20 cellular contexts compared by ENCODE assay signal in genomic region chr13:66748712-66749111, GRCh38.
A peak's percentile ranks its signal among the peaks of the same experiment; 100 is the strongest.
DNase-seq lines count a peak whose midpoint lies in the region; ATAC-seq and TF ChIP-seq lines count a peak whose summit lies in the region.
"Had no signal": no experiment of that assay in that cellular context is flagged by ENCODE, and none has a peak within 500 bp of the region (broad histone marks: within the 10 kb centered on the region; RNA-seq: fewer than 3 reads in every experiment).

No MANE protein-coding gene starts in this region.

- H3K36me3 ChIP-seq in mammary epithelial cell (ENCODE audit: insufficient read depth, low read length) (no peaks in the 10 kb centered on the region), breast epithelium (no peaks in the 10 kb centered on the region), SU-DHL-6 (ENCODE audit: low read length) (peaks cover 5% of the 10 kb centered on the region; the same call in 1 of the 2 replicates)

- H3K9ac ChIP-seq in mammary epithelial cell (ENCODE audit: insufficient read depth, low read length) (no peak overlapping the region), SU-DHL-6 (ENCODE audit: low read length) (no peak overlapping the region)
- H3K9ac ChIP-seq: KMS-11 had no signal

- dilution Hi-C loops in mammary epithelial cell (cut with HindIII; ENCODE audit: low sequenced_read_pairs), result no loop called here

- no peaks in the 10 kb centered on the region for H3F3A ChIP-seq in SU-DHL-6 (ENCODE audit: insufficient read depth)

- DNase-seq in mammary epithelial cell (peak; percentile 45), breast epithelium (ENCODE audit: low spot score in 2 of 2) (no peak), kidney tubule cell (ENCODE audit: low spot score) (peak; percentile 49), NCI-H69 (lab: John Stamatoyannopoulos, UW) (no peak), HFFc6 (no peak)
- peak; percentile 6 for DNase-seq in stimulated activated naive CD8-positive, alpha-beta T cell treated with anti-CD3 and anti-CD28 coated beads, Interleukin-15, Interleukin-2, amounts not matched to agents 100 U/mL and 50 U/mL, for 24 hours
- DNase-seq: ACHN, AML-193, COR-L47, DMS153, H7, NCI-H1048, NCI-H146, NCI-H2081 treated with DMSO at 0.1 percent for 48 hours, NCI-H510A had no signal

- H3K27ac ChIP-seq in mammary epithelial cell (ENCODE audit: insufficient read depth, low read depth, low read length) (no peak overlapping the region), breast epithelium (no peak overlapping the region), SU-DHL-6 (ENCODE audit: low read depth, low read length) (no peak overlapping the region)
- H3K27ac ChIP-seq: KMS-11 had no signal

- intact Hi-C loops in mammary epithelial cell (cut with micrococcal nuclease) (no loop called here), breast epithelium (cut with DNase I; ENCODE audit: low total_unique reads) (no loop called here)

- H4K20me1 ChIP-seq in mammary epithelial cell (ENCODE audit: insufficient read depth, low read length) (no peaks in the 10 kb centered on the region), SU-DHL-6 (ENCODE audit: low read depth, low read length) (no peaks in the 10 kb centered on the region)

- CTCF ChIA-PET in mammary epithelial cell (lab: Charles Lee; ENCODE audit: low non-redundant PET), result no interaction called here

- H3K4me2 ChIP-seq in mammary epithelial cell (ENCODE audit: insufficient read depth, low read depth, low read length) (no peak overlapping the region), SU-DHL-6 (ENCODE audit: low read depth, low read length, poor library complexity, severe bottlenecking) (no peak overlapping the region)
- H3K4me2 ChIP-seq: KMS-11 had no signal

- TF ChIP-seq CTCF in mammary epithelial cell (conservative IDR thresholded peaks at IDR 0.05 in 1 of 2, IDR thresholded peaks at IDR 0.05 in 1 of 2; ENCODE audit: extremely low read depth in 1 of 2, insufficient read depth in 1 of 2, low read depth in 1 of 2, low read length in 2 of 2) (no peak), breast epithelium (IDR thresholded peaks at IDR 0.05) (no peak), SU-DHL-6 (IDR thresholded peaks at IDR 0.05; ENCODE audit: insufficient read depth, low read length, poor library complexity, severe bottlenecking) (no peak), HFFc6 (IDR thresholded peaks at IDR 0.05) (no peak)

- 43% methylated on average over 1 of the region's 1 CpG for WGBS in mammary epithelial cell (ENCODE audit: low coverage, missing lambda C conversion rate)

- H3K4me1 ChIP-seq in mammary epithelial cell (ENCODE audit: insufficient read depth, low read length) (no peaks in the 10 kb centered on the region), breast epithelium (no peaks in the 10 kb centered on the region)

- H3K27me3 ChIP-seq in mammary epithelial cell (ENCODE audit: insufficient read depth, low read length) (no peaks in the 10 kb centered on the region), breast epithelium (no peaks in the 10 kb centered on the region), SU-DHL-6 (ENCODE audit: low read length) (no peaks in the 10 kb centered on the region)

- in situ Hi-C loops in mammary epithelial cell (cut with MboI; ENCODE audit: low sequenced_read_pairs in 2 of 2), result no loop called here

- H3K4me3 Mint-ChIP-seq in HFFc6, result no peak overlapping the region

- ATAC-seq in stimulated activated naive CD8-positive, alpha-beta T cell treated with anti-CD3 and anti-CD28 coated beads, Interleukin-15, Interleukin-2, amounts not matched to agents 100 U/mL and 50 U/mL, for 24 hours, result peak; percentile 75
- no peak for ATAC-seq in GM18861 (IDR thresholded peaks at IDR 0.05; ENCODE audit: unreplicated experiment)
- ATAC-seq: Panc1, Right ventricle myocardium inferior had no signal

- H3K27ac Mint-ChIP-seq in HFFc6, result no peak overlapping the region

- TF ChIP-seq POLR2A in breast epithelium (IDR thresholded peaks at IDR 0.05), result no peak

- H3K4me1 Mint-ChIP-seq in HFFc6 (ENCODE audit: low read depth), result no peaks in the 10 kb centered on the region

- H3K4me3 ChIP-seq in mammary epithelial cell (replicated peaks in 1 of 3; ENCODE audit: insufficient read depth in 1 of 3, low read depth in 2 of 3, low read length in 3 of 3) (no peak overlapping the region), breast epithelium (no peak overlapping the region), SU-DHL-6 (ENCODE audit: insufficient read depth, low read length, poor library complexity, severe bottlenecking) (no peak overlapping the region)

- no TSS peak for BruUV-seq in mammary epithelial cell (replicated peaks; lab: Mats Ljungman, UMichigan)

- no peaks in the 10 kb centered on the region; the same call in 1 of the 2 replicates for H3K9me3 Mint-ChIP-seq in HFFc6

- H3K36me3 Mint-ChIP-seq in HFFc6 (ENCODE audit: low read depth), result no peaks in the 10 kb centered on the region

- H3K9me2 ChIP-seq in SU-DHL-6 (replicated peaks; ENCODE audit: insufficient read depth, low read length), result no peaks in the 10 kb centered on the region

- H3K79me2 ChIP-seq in mammary epithelial cell (ENCODE audit: insufficient read depth, low read length) (no peaks in the 10 kb centered on the region), SU-DHL-6 (ENCODE audit: insufficient read depth, low read length) (no peaks in the 10 kb centered on the region)

- H3K9me3 ChIP-seq in mammary epithelial cell (replicated peaks; ENCODE audit: insufficient read depth, low read length), result no peaks in the 10 kb centered on the region
- H3K9me3 ChIP-seq in breast epithelium, result no peaks in the 10 kb centered on the region
- H3K9me3 ChIP-seq in SU-DHL-6 (ENCODE audit: insufficient read depth, low read length), result peaks cover 10% of the 10 kb centered on the region; the same call in 1 of the 2 replicates

- H2AFZ ChIP-seq in mammary epithelial cell (ENCODE audit: low read depth, low read length) (no peak overlapping the region), SU-DHL-6 (ENCODE audit: low read depth, low read length, severe bottlenecking) (peak overlapping the region; percentile 38)

- peaks cover 5% of the 10 kb centered on the region; the same call in 1 of the 2 replicates for H3K27me3 Mint-ChIP-seq in HFFc6 (ENCODE audit: insufficient read depth)

Comparison
In these comparisons a context has a peak if more than half of its experiments do, and no peak if none do; other contexts are left out.
1. DNase-seq: peak in mammary epithelial cell (single experiment), kidney tubule cell (single experiment) and stimulated activated naive CD8-positive, alpha-beta T cell treated with anti-CD3 and anti-CD28 coated beads, Interleukin-15, Interleukin-2, amounts not matched to agents 100 U/mL and 50 U/mL, for 24 hours (single experiment); none in breast epithelium (0 of 2), NCI-H69 (single experiment) and HFFc6 (single experiment).